2 cellular contexts compared by ENCODE assay signal in the genomic region with DNA sequence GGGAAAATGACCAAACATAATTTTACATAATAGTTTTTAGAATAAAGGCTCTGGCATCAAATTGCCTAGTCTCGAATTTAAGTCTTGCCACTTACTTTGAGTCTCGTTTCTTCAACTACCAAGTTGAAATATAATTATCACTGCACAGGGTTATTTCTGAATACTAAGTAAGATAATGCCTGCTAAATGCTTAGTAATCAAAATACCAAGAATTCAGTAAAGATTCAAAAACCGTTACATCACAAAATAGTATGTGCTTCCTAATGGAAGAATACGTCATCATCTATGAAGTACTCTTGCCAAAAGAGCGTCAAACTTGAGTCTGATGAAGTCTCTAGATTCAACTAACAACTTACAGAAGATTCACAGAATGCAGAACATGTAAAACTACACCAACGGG.
TF ChIP-seq lines count a peak whose summit lies in the region.

No MANE protein-coding gene starts in this region.

TF ChIP-seq in HepG2, 621 proteins besides CTCF, POLR2A, EP300 and RAD21:
- TF ChIP-seq ZNF549 (CRISPR knock-in tag; IDR thresholded peaks at IDR 0.05), result no peak
- TF ChIP-seq MAFF (IDR thresholded peaks at IDR 0.05; ENCODE audit: low read depth, low read length), result peak; percentile 83
- TF ChIP-seq ELF1 (CRISPR knock-in tag; IDR thresholded peaks at IDR 0.05), result no peak
- TF ChIP-seq, protein P1, sequence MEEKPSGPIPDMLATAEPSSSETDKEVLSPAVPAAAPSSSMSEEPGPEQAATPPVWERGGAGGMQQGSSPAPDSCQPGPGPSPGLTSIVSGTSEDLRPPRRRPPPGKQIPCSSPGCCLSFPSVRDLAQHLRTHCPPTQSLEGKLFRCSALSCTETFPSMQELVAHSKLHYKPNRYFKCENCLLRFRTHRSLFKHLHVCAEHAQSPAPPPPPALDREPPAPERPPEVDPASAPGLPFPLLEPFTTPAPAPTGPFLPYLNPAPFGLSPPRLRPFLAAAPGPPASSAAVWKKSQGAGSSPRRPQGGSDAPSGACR (CRISPR knock-in tag; IDR thresholded peaks at IDR 0.05), result no peak
- TF ChIP-seq MAFK (conservative IDR thresholded peaks at IDR 0.05 in 1 of 2, IDR thresholded peaks at IDR 0.05 in 1 of 2; ENCODE audit: low read length in 2 of 2), result peak; percentile 83 to 86

TF ChIP-seq in K562, 482 proteins besides CTCF, POLR2A, EP300 and RAD21:
- TF ChIP-seq MAFG (tag; conservative IDR thresholded peaks at IDR 0.05) (peak; percentile 44), C11orf30 (IDR thresholded peaks at IDR 0.05; ENCODE audit: low read depth) (peak; percentile 57; the same call in 1 of the 2 replicates), PURB (CRISPR knock-in tag; IDR thresholded peaks at IDR 0.05; ENCODE audit: low read depth) (no peak), ZNF316 (IDR thresholded peaks at IDR 0.05) (peak; percentile 76)
